Comparison of ENCODE assay signal across 22 cellular contexts in genomic region chr6:129678463-129678862, GRCh38.
DNase-seq lines count a peak whose midpoint lies in the region; ATAC-seq and TF ChIP-seq lines count a peak whose summit lies in the region.
"Had no signal": no experiment of that assay in that cellular context is flagged by ENCODE, and none has a peak within 500 bp of the region (broad histone marks: within the 10 kb centered on the region; RNA-seq: fewer than 3 reads in every experiment).

No MANE protein-coding gene starts in this region.

- ATAC-seq in RWPE2 (ENCODE audit: low read depth) (peak; percentile 64; the same call in 2 of the 3 replicates), HG02610 (IDR thresholded peaks at IDR 0.05; ENCODE audit: unreplicated experiment) (no peak)
- ATAC-seq: activated naive CD8-positive, alpha-beta T cell treated with anti-CD3 and anti-CD28 coated beads, Interleukin-2, amount 50 U/mL, for 24 hours; GM12878; GM23338 had no signal

- H3K27me3 ChIP-seq in RWPE2 (ENCODE audit: insufficient read depth, poor library complexity, severe bottlenecking) = no peaks in the 10 kb centered on the region
- H3K27me3 ChIP-seq in parathyroid adenoma (ENCODE audit: control insufficient read depth, insufficient read depth, low read length) = no peaks in the 10 kb centered on the region
- H3K27me3 ChIP-seq in HAP-1 (ENCODE audit: low read depth) = no peaks in the 10 kb centered on the region
- H3K27me3 ChIP-seq: MG63, neural progenitor cell had no signal

- H3K9me3 ChIP-seq in RWPE2 (ENCODE audit: severe bottlenecking) = no peaks in the 10 kb centered on the region
- H3K9me3 ChIP-seq in parathyroid adenoma (ENCODE audit: control insufficient read depth, low read length) = no peaks in the 10 kb centered on the region
- no peaks in the 10 kb centered on the region for H3K9me3 ChIP-seq in HAP-1
- H3K9me3 ChIP-seq: MG63 had no signal

- H3K4me3 ChIP-seq in RWPE2 (ENCODE audit: severe bottlenecking) (no peak overlapping the region), parathyroid adenoma (ENCODE audit: low read depth, low read length) (no peak overlapping the region), HAP-1 (no peak overlapping the region)
- H3K4me3 ChIP-seq: GM12878, GM23338, MG63, neural progenitor cell had no signal

- no peak overlapping the region for H2AFZ ChIP-seq in parathyroid adenoma
- H2AFZ ChIP-seq: GM23338, neural progenitor cell had no signal

- H3K4me1 ChIP-seq in RWPE2 (ENCODE audit: insufficient read depth, poor library complexity, severe bottlenecking) (peaks cover 68% of the 10 kb centered on the region), parathyroid adenoma (peaks cover 26% of the 10 kb centered on the region), HAP-1 (peaks cover 4% of the 10 kb centered on the region)
- H3K4me1 ChIP-seq: neural progenitor cell had no signal

- H3K79me2 ChIP-seq in parathyroid adenoma = peaks cover 32% of the 10 kb centered on the region

- DNase-seq in ELR (ENCODE audit: low read depth) (peak; percentile 52), RWPE2 (ENCODE audit: low spot score) (no peak), erythroblast (lab: John Stamatoyannopoulos, UW) (peak; percentile 30 to 44), HAP-1 (ENCODE audit: low spot score in 2 of 2) (no peak), nucleus accumbens (lab: John Stamatoyannopoulos, UW) (no peak)
- DNase-seq in activated CD4-positive, CD25-positive, alpha-beta regulatory T cell (lab: John Stamatoyannopoulos, UW) = no peak
- DNase-seq: activated naive CD8-positive, alpha-beta T cell treated with anti-CD3 and anti-CD28 coated beads, Interleukin-2, amount 50 U/mL, for 24 hours; activated T-cell treated with anti-CD3 and anti-CD28 coated beads, Interleukin-2, amount 50 U/mL, for 48 hours; C1 segment of cervical spinal cord; foreskin melanocyte; MG63; NCI-H1105 treated with DMSO at 0.1 percent for 48 hours; NCI-H2029 treated with DMSO at 0.1 percent for 48 hours; NCI-H2227 treated with DMSO at 0.1 percent for 48 hours; NCI-H748 treated with DMSO at 0.1 percent for 48 hours; stimulated activated naive CD4-positive, alpha-beta T cell had no signal

- TF ChIP-seq CTCF in RWPE2 (IDR thresholded peaks at IDR 0.05; ENCODE audit: poor library complexity, severe bottlenecking) = no peak
- TF ChIP-seq CTCF in parathyroid adenoma (IDR thresholded peaks at IDR 0.05) = no peak

- no peak for TF ChIP-seq POLR2A in erythroblast (IDR thresholded peaks at IDR 0.05; ENCODE audit: low read length)

- in situ Hi-C loops in HAP-1 (cut with MboI; ENCODE audit: low sequenced_read_pairs) = no loop called here

- H3K36me3 ChIP-seq in RWPE2 (ENCODE audit: low read depth) (peaks cover 6% of the 10 kb centered on the region), parathyroid adenoma (ENCODE audit: control insufficient read depth, insufficient read depth, low read length) (no peaks in the 10 kb centered on the region), HAP-1 (replicated peaks) (no peaks in the 10 kb centered on the region)
- H3K36me3 ChIP-seq: MG63, neural progenitor cell had no signal

- peak overlapping the region; percentile 98 for H3K27ac ChIP-seq in RWPE2 (ENCODE audit: poor library complexity, severe bottlenecking)
- H3K27ac ChIP-seq in parathyroid adenoma = peak overlapping the region; percentile 62
- H3K27ac ChIP-seq: neural progenitor cell, RWPE1 had no signal

- no peak overlapping the region for H3K9ac ChIP-seq in parathyroid adenoma
- H3K9ac ChIP-seq: neural progenitor cell had no signal

- no peak overlapping the region for H3K4me2 ChIP-seq in parathyroid adenoma (ENCODE audit: low read length)
- H3K4me2 ChIP-seq: GM23338, neural progenitor cell had no signal

Comparison
In these comparisons a context has a peak if more than half of its experiments do, and no peak if none do; other contexts are left out.
1. DNase-seq: peak in ELR (single experiment) and erythroblast (2 of 2); none in RWPE2 (single experiment), HAP-1 (0 of 2), activated CD4-positive, CD25-positive, alpha-beta regulatory T cell (0 of 4) and nucleus accumbens (0 of 56).